ENCODE assay signal across 20 cellular contexts in genomic region chr1:85461216-85461945, GRCh38. TPM values are rescaled to one million over a fixed set of nuclear protein-coding genes. Genes with fewer than 3 reads are reported as not detected.
A peak's percentile ranks its signal among the peaks of the same experiment; 100 is the strongest.
DNase-seq lines count a peak whose midpoint lies in the region; ATAC-seq, FAIRE-seq and TF ChIP-seq lines count a peak whose summit lies in the region.
"Had no signal": no experiment of that assay in that cellular context is flagged by ENCODE, and none has a peak within 500 bp of the region (broad histone marks: within the 10 kb centered on the region; RNA-seq: fewer than 3 reads in every experiment).

No MANE protein-coding gene starts in this region.

- DNase-seq in GM04503 (ENCODE audit: low read depth): peak; percentile 40
- no peak for DNase-seq in body of pancreas
- DNase-seq in left colon: no peak
- peak; percentile 45 for DNase-seq in small intestine
- no peak for DNase-seq in vagina (ENCODE audit: extremely low spot score in 2 of 2)
- DNase-seq in putamen (ENCODE audit: low spot score): no peak
- DNase-seq in EL: no peak
- DNase-seq: activated CD8-positive, alpha-beta memory T cell treated with anti-CD3 and anti-CD28 coated beads for 24 hours; activated T-cell treated with anti-CD3 and anti-CD28 coated beads, Interleukin-2, amount 50 U/mL, for 48 hours; CD4-positive, CD25-positive, alpha-beta regulatory T cell; DMS153; hypothalamus; islet precursor cell; naive thymus-derived CD8-positive, alpha-beta T cell; NCI-H1105; NCI-H2107; ovary; SW 1271 had no signal

- H3K27ac ChIP-seq in body of pancreas (peak overlapping the region; percentile 41 to 83 (median 76)), small intestine (ENCODE audit: low read depth in 1 of 2, low read length in 1 of 2) (peak overlapping the region in 1 of 2 donors; percentile 20), vagina (no peak overlapping the region)
- H3K27ac ChIP-seq: ovary had no signal

- TF ChIP-seq POLR2A in body of pancreas (IDR thresholded peaks at IDR 0.05) (no peak), vagina (IDR thresholded peaks at IDR 0.05) (no peak)

- intact Hi-C loops in body of pancreas (cut with DNase I): no loop called here
- intact Hi-C loops in left colon (cut with DNase I, micrococcal nuclease): loop anchor here in 1 of 2 donors (10.0 kb wide), 1 partner anchor 57 kb away; no protein-coding TSS in a partner anchor
- intact Hi-C loops in vagina (cut with DNase I): loop anchor here (10.0 kb wide), 1 partner anchor 113 kb away; no protein-coding TSS in a partner anchor

- H3K4me3 ChIP-seq in body of pancreas: no peak overlapping the region
- no peak overlapping the region for H3K4me3 ChIP-seq in small intestine (ENCODE audit: low read depth in 1 of 2, low read length in 2 of 2)
- no peak overlapping the region for H3K4me3 ChIP-seq in vagina
- H3K4me3 ChIP-seq: ovary had no signal

- no peak for TF ChIP-seq CTCF in body of pancreas (IDR thresholded peaks at IDR 0.05)
- no peak for TF ChIP-seq CTCF in vagina (IDR thresholded peaks at IDR 0.05)

- H3K9me3 ChIP-seq in body of pancreas (no peaks in the 10 kb centered on the region), small intestine (ENCODE audit: control insufficient read depth, low read depth) (no peaks in the 10 kb centered on the region), vagina (no peaks in the 10 kb centered on the region)
- H3K9me3 ChIP-seq: ovary had no signal

- no peaks in the 10 kb centered on the region for H3K27me3 ChIP-seq in body of pancreas
- H3K27me3 ChIP-seq in small intestine (ENCODE audit: control insufficient read depth in 2 of 2, insufficient read depth in 2 of 2, low read length in 2 of 2): no peaks in the 10 kb centered on the region
- H3K27me3 ChIP-seq in vagina: no peaks in the 10 kb centered on the region
- H3K27me3 ChIP-seq: ovary had no signal

- ATAC-seq in body of pancreas: no peak
- ATAC-seq in left colon: peak; percentile 58
- no peak for ATAC-seq in HG02763 (IDR thresholded peaks at IDR 0.05; ENCODE audit: unreplicated experiment)
- ATAC-seq: naive thymus-derived CD8-positive, alpha-beta T cell; sciatic nerve had no signal

- no peak for FAIRE-seq in small intestine (lab: Jason Lieb, UNC)

- H3K36me3 ChIP-seq in body of pancreas (replicated peaks in 1 of 2; ENCODE audit: insufficient read depth in 1 of 2, low read depth in 2 of 2) (no peaks in the 10 kb centered on the region), small intestine (ENCODE audit: control insufficient read depth in 2 of 2, insufficient read depth in 2 of 2, low read length in 2 of 2) (no peaks in the 10 kb centered on the region), vagina (no peaks in the 10 kb centered on the region)
- H3K36me3 ChIP-seq: ovary had no signal

- WGBS in body of pancreas, 2 donors: 28 to 31% methylated on average over 6 of the region's 6 CpGs
- 12 to 50% (median 33%) methylated on average over 6 of the region's 6 CpGs for WGBS in small intestine, 3 donors

- peaks cover 63% of the 10 kb centered on the region for H3K4me1 ChIP-seq in body of pancreas
- H3K4me1 ChIP-seq in small intestine (ENCODE audit: control insufficient read depth in 2 of 2, insufficient read depth in 1 of 2, low read depth in 1 of 2, low read length in 1 of 2): peaks cover 2 to 10% of the 10 kb centered on the region in 2 donors
- peaks cover 45% of the 10 kb centered on the region for H3K4me1 ChIP-seq in vagina

RNA-seq across cellular contexts. Expression of gene DDAH1, which starts 3.6 kb away (rescaled TPM):
- 10 to 100 TPM; 11.2 to 31.4 TPM for total RNA-seq in body of pancreas
- 10 to 100 TPM; 88.5 to 93.0 TPM for total RNA-seq in left colon
- 10 to 100 TPM; 21.9 to 47.8 (median 45.6) TPM for polyA plus RNA-seq in small intestine
- total RNA-seq in vagina: 10.3 TPM
- total RNA-seq: naive thymus-derived CD8-positive, alpha-beta T cell had no signal
- polyA plus RNA-seq: CD4-positive, CD25-positive, alpha-beta regulatory T cell; naive thymus-derived CD8-positive, alpha-beta T cell had no signal

Comparison
In these comparisons a context has a peak if more than half of its experiments do, and no peak if none do; other contexts are left out.
1. DNase-seq: peak in GM04503 (single experiment) and small intestine (single experiment); none in body of pancreas (0 of 4), left colon (0 of 2), vagina (0 of 2), putamen (single experiment) and EL (single experiment).